Comparison of ENCODE assay signal across 14 cellular contexts in genomic region chr14:104383931-104384775, GRCh38.
DNase-seq lines count a peak whose midpoint lies in the region; ATAC-seq and TF ChIP-seq lines count a peak whose summit lies in the region.
"Had no signal": no experiment of that assay in that cellular context is flagged by ENCODE, and none has a peak within 500 bp of the region (broad histone marks: within the 10 kb centered on the region; RNA-seq: fewer than 3 reads in every experiment).

No MANE protein-coding gene starts in this region.

- H3K4me3 ChIP-seq in left lung: no peak overlapping the region

- no peak overlapping the region for H3K27ac Mint-ChIP-seq in natural killer cell treated with Interleukin-12 subunit alpha and Interleukin-12 subunit beta and Interleukin-15 and Interleukin-18, amount 100 ng/mL, for 72 hours
- H3K27ac Mint-ChIP-seq in natural killer cell: no peak overlapping the region

- intact Hi-C loops in natural killer cell (cut with micrococcal nuclease): no loop called here
- intact Hi-C loops in left lung (cut with DNase I): no loop called here

- peaks cover 17% of the 10 kb centered on the region for H3K36me3 Mint-ChIP-seq in natural killer cell treated with Interleukin-12 subunit alpha and Interleukin-12 subunit beta and Interleukin-15 and Interleukin-18, amount 100 ng/mL, for 72 hours
- peaks cover 20% of the 10 kb centered on the region for H3K36me3 Mint-ChIP-seq in natural killer cell

- no peaks in the 10 kb centered on the region for H3K4me1 ChIP-seq in left lung

- no peak overlapping the region for H3K27ac ChIP-seq in left lung
- H3K27ac ChIP-seq: C4-2B had no signal

- H3K9me3 Mint-ChIP-seq in natural killer cell treated with Interleukin-12 subunit alpha and Interleukin-12 subunit beta and Interleukin-15 and Interleukin-18, amount 100 ng/mL, for 72 hours: peaks cover 10% of the 10 kb centered on the region
- H3K9me3 Mint-ChIP-seq in natural killer cell: peaks cover 3 to 4% of the 10 kb centered on the region in 2 donors

- no peaks in the 10 kb centered on the region for H3K36me3 ChIP-seq in left lung

- ATAC-seq in natural killer cell treated with Interleukin-12 subunit alpha and Interleukin-12 subunit beta and Interleukin-15 and Interleukin-18, amount 100 ng/mL, for 72 hours: no peak
- ATAC-seq in natural killer cell (no peak), left lung (no peak), GM19395 (IDR thresholded peaks at IDR 0.05; ENCODE audit: unreplicated experiment) (no peak), HG02852 (IDR thresholded peaks at IDR 0.05; ENCODE audit: unreplicated experiment) (no peak), GM18511 (IDR thresholded peaks at IDR 0.05; ENCODE audit: unreplicated experiment) (no peak)
- ATAC-seq: stimulated activated naive CD8-positive, alpha-beta T cell treated with anti-CD3 and anti-CD28 coated beads, Interleukin-15, Interleukin-2, amounts not matched to agents 100 U/mL and 50 U/mL, for 24 hours had no signal

- peaks cover 0 to 12% of the 10 kb centered on the region in 2 donors for H3K9me3 ChIP-seq in left lung

- DNase-seq in natural killer cell treated with Interleukin-12 subunit alpha and Interleukin-12 subunit beta and Interleukin-15 and Interleukin-18, amount 100 ng/mL, for 72 hours (ENCODE audit: low spot score): peak; percentile 35
- DNase-seq in natural killer cell (no peak), NCI-H446 treated with DMSO at 0.1 percent for 48 hours (lab: John Stamatoyannopoulos, UW) (peak; percentile 76), left lung (peak; percentile 18 to 60)
- DNase-seq in activated CD8-positive, alpha-beta memory T cell treated with anti-CD3 and anti-CD28 coated beads, Interleukin-2, amount 50 U/mL, for 48 hours: no peak
- DNase-seq: GDM1; RPMI8226; stimulated activated naive CD8-positive, alpha-beta T cell treated with anti-CD3 and anti-CD28 coated beads, Interleukin-15, Interleukin-2, amounts not matched to agents 100 U/mL and 50 U/mL, for 24 hours; T-helper 9 cell had no signal

- H3K27me3 Mint-ChIP-seq in natural killer cell treated with Interleukin-12 subunit alpha and Interleukin-12 subunit beta and Interleukin-15 and Interleukin-18, amount 100 ng/mL, for 72 hours: no peaks in the 10 kb centered on the region
- peaks cover 0 to 2% of the 10 kb centered on the region in 2 donors for H3K27me3 Mint-ChIP-seq in natural killer cell (ENCODE audit: low read depth in 2 of 2)

- H3K4me1 Mint-ChIP-seq in natural killer cell treated with Interleukin-12 subunit alpha and Interleukin-12 subunit beta and Interleukin-15 and Interleukin-18, amount 100 ng/mL, for 72 hours (ENCODE audit: low read depth in 2 of 2): peaks cover 0 to 9% of the 10 kb centered on the region in 2 donors
- peaks cover 9 to 10% of the 10 kb centered on the region in 2 donors for H3K4me1 Mint-ChIP-seq in natural killer cell
- H3K4me1 Mint-ChIP-seq: central memory CD8-positive, alpha-beta T cell had no signal

- H3K4me3 Mint-ChIP-seq in natural killer cell treated with Interleukin-12 subunit alpha and Interleukin-12 subunit beta and Interleukin-15 and Interleukin-18, amount 100 ng/mL, for 72 hours: no peak overlapping the region
- no peak overlapping the region for H3K4me3 Mint-ChIP-seq in natural killer cell
- H3K4me3 Mint-ChIP-seq: central memory CD8-positive, alpha-beta T cell had no signal

- H3K27me3 ChIP-seq in left lung: peaks cover 0 to 23% of the 10 kb centered on the region in 2 donors

- TF ChIP-seq CTCF in natural killer cell (IDR thresholded peaks at IDR 0.05) (no peak), left lung (IDR thresholded peaks at IDR 0.05) (no peak)

Comparison
In these comparisons a context has a peak if more than half of its experiments do, and no peak if none do; other contexts are left out.
1. DNase-seq: peak in natural killer cell treated with Interleukin-12 subunit alpha and Interleukin-12 subunit beta and Interleukin-15 and Interleukin-18, amount 100 ng/mL, for 72 hours (single experiment), NCI-H446 treated with DMSO at 0.1 percent for 48 hours (single experiment) and left lung (2 of 2); none in natural killer cell (single experiment) and activated CD8-positive, alpha-beta memory T cell treated with anti-CD3 and anti-CD28 coated beads, Interleukin-2, amount 50 U/mL, for 48 hours (single experiment).